1 cellular context compared by ENCODE assay signal in genomic region chr11:74990941-74991340, GRCh38.
TF ChIP-seq lines count a peak whose summit lies in the region.

No MANE protein-coding gene starts in this region.

TF ChIP-seq in GM12878, 131 proteins besides CTCF, POLR2A, EP300 and RAD21:
- no peak for TF ChIP-seq STAT3 (IDR thresholded peaks at IDR 0.05; ENCODE audit: low read depth, low read length)
- TF ChIP-seq, protein P1, sequence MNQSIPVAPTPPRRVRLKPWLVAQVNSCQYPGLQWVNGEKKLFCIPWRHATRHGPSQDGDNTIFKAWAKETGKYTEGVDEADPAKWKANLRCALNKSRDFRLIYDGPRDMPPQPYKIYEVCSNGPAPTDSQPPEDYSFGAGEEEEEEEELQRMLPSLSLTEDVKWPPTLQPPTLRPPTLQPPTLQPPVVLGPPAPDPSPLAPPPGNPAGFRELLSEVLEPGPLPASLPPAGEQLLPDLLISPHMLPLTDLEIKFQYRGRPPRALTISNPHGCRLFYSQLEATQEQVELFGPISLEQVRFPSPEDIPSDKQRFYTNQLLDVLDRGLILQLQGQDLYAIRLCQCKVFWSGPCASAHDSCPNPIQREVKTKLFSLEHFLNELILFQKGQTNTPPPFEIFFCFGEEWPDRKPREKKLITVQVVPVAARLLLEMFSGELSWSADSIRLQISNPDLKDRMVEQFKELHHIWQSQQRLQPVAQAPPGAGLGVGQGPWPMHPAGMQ (IDR thresholded peaks at IDR 0.05; ENCODE audit: borderline replicate concordance): no peak
- TF ChIP-seq, protein P2, sequence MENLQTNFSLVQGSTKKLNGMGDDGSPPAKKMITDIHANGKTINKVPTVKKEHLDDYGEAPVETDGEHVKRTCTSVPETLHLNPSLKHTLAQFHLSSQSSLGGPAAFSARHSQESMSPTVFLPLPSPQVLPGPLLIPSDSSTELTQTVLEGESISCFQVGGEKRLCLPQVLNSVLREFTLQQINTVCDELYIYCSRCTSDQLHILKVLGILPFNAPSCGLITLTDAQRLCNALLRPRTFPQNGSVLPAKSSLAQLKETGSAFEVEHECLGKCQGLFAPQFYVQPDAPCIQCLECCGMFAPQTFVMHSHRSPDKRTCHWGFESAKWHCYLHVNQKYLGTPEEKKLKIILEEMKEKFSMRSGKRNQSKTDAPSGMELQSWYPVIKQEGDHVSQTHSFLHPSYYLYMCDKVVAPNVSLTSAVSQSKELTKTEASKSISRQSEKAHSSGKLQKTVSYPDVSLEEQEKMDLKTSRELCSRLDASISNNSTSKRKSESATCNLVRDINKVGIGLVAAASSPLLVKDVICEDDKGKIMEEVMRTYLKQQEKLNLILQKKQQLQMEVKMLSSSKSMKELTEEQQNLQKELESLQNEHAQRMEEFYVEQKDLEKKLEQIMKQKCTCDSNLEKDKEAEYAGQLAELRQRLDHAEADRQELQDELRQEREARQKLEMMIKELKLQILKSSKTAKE (IDR thresholded peaks at IDR 0.05; ENCODE audit: low read depth, poor library complexity, severe bottlenecking): no peak
- no peak for TF ChIP-seq ZSCAN29 (IDR thresholded peaks at IDR 0.05)
- TF ChIP-seq TCF12 (IDR thresholded peaks at IDR 0.05; ENCODE audit: low read depth, low read length): no peak
- no peak for TF ChIP-seq JUNB (IDR thresholded peaks at IDR 0.05)
- TF ChIP-seq HCFC1 (IDR thresholded peaks at IDR 0.05; ENCODE audit: low read length): no peak
- no peak for TF ChIP-seq CUX1 (IDR thresholded peaks at IDR 0.05; ENCODE audit: insufficient replicate concordance, low read depth, low read length)
- no peak for TF ChIP-seq KLF5 (IDR thresholded peaks at IDR 0.05; ENCODE audit: partially characterized antibody)
- TF ChIP-seq MLLT1 (IDR thresholded peaks at IDR 0.05): no peak
